In the genomic region with DNA sequence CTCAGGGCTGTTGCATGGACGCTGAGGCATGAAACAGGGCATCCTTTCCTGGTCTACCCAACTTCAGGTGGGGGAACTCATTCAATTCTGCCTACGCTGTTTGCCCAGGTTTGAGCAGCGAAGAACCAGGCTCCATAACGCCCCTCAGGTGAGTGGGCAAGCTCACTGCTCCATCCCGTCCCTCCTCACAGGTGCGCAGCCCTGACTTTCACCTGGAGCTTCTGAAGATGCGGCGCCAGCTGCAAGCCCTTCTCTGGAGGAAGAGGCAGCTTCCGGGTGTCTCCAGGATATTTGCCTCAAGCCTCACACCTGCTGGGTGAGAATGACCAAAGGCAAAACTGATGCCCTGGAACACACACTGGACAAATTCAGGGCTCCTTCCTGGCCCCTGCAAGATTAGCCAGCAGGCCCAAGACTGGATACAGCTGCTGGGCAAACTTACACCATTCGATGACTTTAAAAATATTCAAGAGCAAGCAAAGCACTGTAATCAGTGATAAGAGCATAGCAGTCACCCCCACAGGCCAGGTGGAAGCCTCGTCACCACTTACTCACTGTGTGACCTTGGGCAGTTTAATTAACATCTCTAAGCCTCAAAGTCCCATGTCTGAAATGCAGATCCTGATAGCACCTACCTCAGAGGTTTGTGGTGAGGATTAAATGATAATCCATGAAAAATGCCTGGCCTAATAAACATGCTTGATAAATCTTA, we compare ENCODE assay signal across 17 cellular contexts.
DNase-seq lines count a peak whose midpoint lies in the region; ATAC-seq lines count a peak whose summit lies in the region.
"Had no signal": no experiment of that assay in that cellular context is flagged by ENCODE, and none has a peak within 500 bp of the region (broad histone marks: within the 10 kb centered on the region; RNA-seq: fewer than 3 reads in every experiment).

No MANE protein-coding gene starts in this region.

- POLR2A ChIA-PET in T-cell (lab: Charles Lee) = no interaction called here

- no peaks in the 10 kb centered on the region for H3K36me3 Mint-ChIP-seq in activated T-helper 17 cell treated with anti-CD3 and anti-CD28 coated beads, Interleukin-2, amount 50 U/mL, for 72 hours (ENCODE audit: low read depth)
- H3K36me3 Mint-ChIP-seq in stimulated activated effector memory CD8-positive, alpha-beta T cell treated with anti-CD3 and anti-CD28 coated beads, Interleukin-12 subunit alpha, Interleukin-12 subunit beta, amount 100 ng/mL, for 72 hours = no peaks in the 10 kb centered on the region
- no peaks in the 10 kb centered on the region for H3K36me3 Mint-ChIP-seq in T-cell

- peaks cover 3% of the 10 kb centered on the region for H3K9me3 Mint-ChIP-seq in activated T-helper 17 cell treated with anti-CD3 and anti-CD28 coated beads, Interleukin-2, amount 50 U/mL, for 72 hours
- H3K9me3 Mint-ChIP-seq in stimulated activated effector memory CD8-positive, alpha-beta T cell treated with anti-CD3 and anti-CD28 coated beads, Interleukin-12 subunit alpha, Interleukin-12 subunit beta, amount 100 ng/mL, for 72 hours = peaks cover 3% of the 10 kb centered on the region
- H3K9me3 Mint-ChIP-seq in T-cell = peaks cover 0 to 6% (median 0%) of the 10 kb centered on the region in 3 donors
- H3K9me3 Mint-ChIP-seq: HFFc6 had no signal

- peaks cover 12% of the 10 kb centered on the region for H3K4me1 Mint-ChIP-seq in activated T-helper 17 cell treated with anti-CD3 and anti-CD28 coated beads, Interleukin-2, amount 50 U/mL, for 72 hours
- H3K4me1 Mint-ChIP-seq in stimulated activated effector memory CD8-positive, alpha-beta T cell treated with anti-CD3 and anti-CD28 coated beads, Interleukin-12 subunit alpha, Interleukin-12 subunit beta, amount 100 ng/mL, for 72 hours = peaks cover 34% of the 10 kb centered on the region
- peaks cover 17 to 29% (median 17%) of the 10 kb centered on the region in 3 donors for H3K4me1 Mint-ChIP-seq in T-cell

- no peaks in the 10 kb centered on the region for H3K27me3 Mint-ChIP-seq in activated T-helper 17 cell treated with anti-CD3 and anti-CD28 coated beads, Interleukin-2, amount 50 U/mL, for 72 hours
- no peaks in the 10 kb centered on the region for H3K27me3 Mint-ChIP-seq in T-cell

- no peak for ATAC-seq in activated T-helper 17 cell treated with anti-CD3 and anti-CD28 coated beads, Interleukin-2, amount 50 U/mL, for 72 hours (replicated peaks)
- ATAC-seq in stimulated activated effector memory CD8-positive, alpha-beta T cell treated with anti-CD3 and anti-CD28 coated beads, Interleukin-12 subunit alpha, Interleukin-12 subunit beta, amount 100 ng/mL, for 72 hours = no peak
- ATAC-seq in T-cell (replicated peaks in 1 of 4) = no peak

- CTCF ChIA-PET in T-cell (lab: Charles Lee) = no interaction called here

- peak overlapping the region; percentile 54 for H3K27ac Mint-ChIP-seq in activated T-helper 17 cell treated with anti-CD3 and anti-CD28 coated beads, Interleukin-2, amount 50 U/mL, for 72 hours
- peak overlapping the region; percentile 78 for H3K27ac Mint-ChIP-seq in stimulated activated effector memory CD8-positive, alpha-beta T cell treated with anti-CD3 and anti-CD28 coated beads, Interleukin-12 subunit alpha, Interleukin-12 subunit beta, amount 100 ng/mL, for 72 hours
- peak overlapping the region in 1 of 2 donors; percentile 76 for H3K27ac Mint-ChIP-seq in T-cell
- H3K27ac Mint-ChIP-seq: HFFc6 had no signal

- peak; percentile 44 for DNase-seq in activated CD8-positive, alpha-beta memory T cell treated with anti-CD3 and anti-CD28 coated beads for 24 hours
- no peak for DNase-seq in activated CD8-positive, alpha-beta memory T cell treated with anti-CD3 and anti-CD28 coated beads, Interleukin-2, amount 50 U/mL, for 4 hours
- DNase-seq in islet precursor cell (peak; percentile 35), T-cell (no peak), NCI-H2196 treated with DMSO at 0.1 percent for 48 hours (lab: John Stamatoyannopoulos, UW; ENCODE audit: unreplicated experiment) (no peak)
- DNase-seq in stimulated activated effector memory CD8-positive, alpha-beta T cell treated with anti-CD3 and anti-CD28 coated beads, Interleukin-12 subunit alpha, Interleukin-12 subunit beta, amount 100 ng/mL, for 72 hours (ENCODE audit: low spot score in 2 of 2) = no peak
- DNase-seq in stimulated activated naive CD4-positive, alpha-beta T cell (lab: John Stamatoyannopoulos, UW) = no peak
- DNase-seq: DMS 273 treated with DMSO at 0.1 percent for 48 hours; GDM1; HFFc6; NCI-H1048; NCI-H1436 treated with DMSO at 0.1 percent for 48 hours; NCI-H2029 treated with DMSO at 0.1 percent for 48 hours; NCI-H526 treated with DMSO at 0.1 percent for 48 hours; NK-92 treated with Interleukin-12 subunit alpha and Interleukin-12 subunit beta, amount 100 ng/mL, for 24 hours; SHP77 had no signal

- H3K4me3 Mint-ChIP-seq in activated T-helper 17 cell treated with anti-CD3 and anti-CD28 coated beads, Interleukin-2, amount 50 U/mL, for 72 hours = no peak overlapping the region
- H3K4me3 Mint-ChIP-seq in stimulated activated effector memory CD8-positive, alpha-beta T cell treated with anti-CD3 and anti-CD28 coated beads, Interleukin-12 subunit alpha, Interleukin-12 subunit beta, amount 100 ng/mL, for 72 hours = no peak overlapping the region
- H3K4me3 Mint-ChIP-seq in T-cell = no peak overlapping the region
- H3K4me3 Mint-ChIP-seq: HFFc6 had no signal

Comparison
In these comparisons a context has a peak if more than half of its experiments do, and no peak if none do; other contexts are left out.
1. DNase-seq: peak in activated CD8-positive, alpha-beta memory T cell treated with anti-CD3 and anti-CD28 coated beads for 24 hours (single experiment) and islet precursor cell (single experiment); none in activated CD8-positive, alpha-beta memory T cell treated with anti-CD3 and anti-CD28 coated beads, Interleukin-2, amount 50 U/mL, for 4 hours (single experiment), stimulated activated effector memory CD8-positive, alpha-beta T cell treated with anti-CD3 and anti-CD28 coated beads, Interleukin-12 subunit alpha, Interleukin-12 subunit beta, amount 100 ng/mL, for 72 hours (0 of 2), T-cell (0 of 34), stimulated activated naive CD4-positive, alpha-beta T cell (0 of 6) and NCI-H2196 treated with DMSO at 0.1 percent for 48 hours (single experiment).